Comparison of ENCODE assay signal across 14 cellular contexts in genomic region chr2:237879058-237879430, GRCh38. TPM values are rescaled to one million over a fixed set of nuclear protein-coding genes. Genes with fewer than 3 reads are reported as not detected.
A peak's percentile ranks its signal among the peaks of the same experiment; 100 is the strongest.
DNase-seq lines count a peak whose midpoint lies in the region; ATAC-seq, FAIRE-seq and TF ChIP-seq lines count a peak whose summit lies in the region.
"Had no signal": no experiment of that assay in that cellular context is flagged by ENCODE, and none has a peak within 500 bp of the region (broad histone marks: within the 10 kb centered on the region; RNA-seq: fewer than 3 reads in every experiment).

No MANE protein-coding gene starts in this region.

- H2BK5ac ChIP-seq in mesendoderm (ENCODE audit: low read length) = no peak overlapping the region

- no peak overlapping the region for H4K8ac ChIP-seq in mesendoderm (ENCODE audit: low read depth, low read length)

- no peaks in the 10 kb centered on the region for H3K27me3 ChIP-seq in mammary epithelial cell (ENCODE audit: insufficient read depth, low read length)
- no peaks in the 10 kb centered on the region for H3K27me3 ChIP-seq in mesendoderm (ENCODE audit: insufficient read depth, low read length, poor library complexity)
- H3K27me3 ChIP-seq: Peyer's patch had no signal

- dilution Hi-C loops in mammary epithelial cell (cut with HindIII; ENCODE audit: low sequenced_read_pairs) = no loop called here

- no peaks in the 10 kb centered on the region for H3K79me1 ChIP-seq in mesendoderm (ENCODE audit: low read length)

- no TSS peak for BruUV-seq in mammary epithelial cell (replicated peaks; lab: Mats Ljungman, UMichigan)

- no peak for ATAC-seq in GM21423 (IDR thresholded peaks at IDR 0.05; ENCODE audit: unreplicated experiment)
- ATAC-seq: CD8-positive, alpha-beta T cell had no signal

- no peak overlapping the region for H3K9ac ChIP-seq in mammary epithelial cell (ENCODE audit: insufficient read depth, low read length)
- no peak overlapping the region for H3K9ac ChIP-seq in kidney (ENCODE audit: low read length in 2 of 2)
- no peak overlapping the region for H3K9ac ChIP-seq in mesendoderm (ENCODE audit: low read length)

- H3K4me3 ChIP-seq in mammary epithelial cell (replicated peaks in 1 of 3; ENCODE audit: insufficient read depth in 1 of 3, low read depth in 2 of 3, low read length in 3 of 3) (no peak overlapping the region), kidney (ENCODE audit: low read length in 2 of 2) (no peak overlapping the region), mesendoderm (ENCODE audit: low read length) (no peak overlapping the region)
- H3K4me3 ChIP-seq: Peyer's patch had no signal

- in situ Hi-C loops in mammary epithelial cell (cut with MboI; ENCODE audit: low sequenced_read_pairs in 2 of 2) = no loop called here

- H3K79me2 ChIP-seq in mammary epithelial cell (ENCODE audit: insufficient read depth, low read length) = no peaks in the 10 kb centered on the region
- H3K79me2 ChIP-seq in mesendoderm (ENCODE audit: control insufficient read depth, insufficient read depth, low read length) = no peaks in the 10 kb centered on the region

- DNase-seq in NCI-H1436 (lab: John Stamatoyannopoulos, UW) = peak; percentile 76
- peak; percentile 17 for DNase-seq in mammary epithelial cell
- DNase-seq in kidney = peak; percentile 13
- no peak for DNase-seq in mesendoderm
- no peak for DNase-seq in glomerular visceral epithelial cell (ENCODE audit: extremely low spot score)
- no peak for DNase-seq in retina
- DNase-seq: activated T-cell treated with anti-CD3 and anti-CD28 coated beads for 4 hours; CD8-positive, alpha-beta T cell; MV-4-11 had no signal

- H3K4me1 ChIP-seq in mammary epithelial cell (ENCODE audit: insufficient read depth, low read length) (peaks cover 25% of the 10 kb centered on the region), kidney (ENCODE audit: control insufficient read depth in 1 of 2, insufficient read depth in 1 of 2, low read depth in 1 of 2, low read length in 2 of 2) (no peaks in the 10 kb centered on the region), mesendoderm (ENCODE audit: control insufficient read depth, low read depth, low read length) (no peaks in the 10 kb centered on the region)

- H3K23ac ChIP-seq in mesendoderm (ENCODE audit: low read length) = no peak overlapping the region

- H3K4ac ChIP-seq in mesendoderm (ENCODE audit: low read depth, low read length) = no peak overlapping the region

- H2BK120ac ChIP-seq in mesendoderm (ENCODE audit: low read depth, low read length) = no peak overlapping the region

- H2BK15ac ChIP-seq in mesendoderm (replicated peaks; ENCODE audit: low read depth) = no peak overlapping the region

- CTCF ChIA-PET in mammary epithelial cell (lab: Charles Lee; ENCODE audit: low non-redundant PET) = no interaction called here

- intact Hi-C loops in mammary epithelial cell (cut with micrococcal nuclease) (no loop called here), kidney (cut with DNase I) (no loop called here)

- no peaks in the 10 kb centered on the region for H3K36me3 ChIP-seq in mammary epithelial cell (ENCODE audit: insufficient read depth, low read length)
- H3K36me3 ChIP-seq in kidney (ENCODE audit: control insufficient read depth in 1 of 2, insufficient read depth in 2 of 2, low read length in 2 of 2) = no peaks in the 10 kb centered on the region
- no peaks in the 10 kb centered on the region for H3K36me3 ChIP-seq in mesendoderm (ENCODE audit: control insufficient read depth, insufficient read depth, low read length)
- H3K36me3 ChIP-seq: Peyer's patch had no signal

- no peak for TF ChIP-seq CTCF in C4-2B (conservative IDR thresholded peaks at IDR 0.05)
- no peak for TF ChIP-seq CTCF in mammary epithelial cell (conservative IDR thresholded peaks at IDR 0.05 in 1 of 2, IDR thresholded peaks at IDR 0.05 in 1 of 2; ENCODE audit: extremely low read depth in 1 of 2, insufficient read depth in 1 of 2, low read depth in 1 of 2, low read length in 2 of 2)
- no peak for TF ChIP-seq CTCF in kidney (IDR thresholded peaks at IDR 0.05; ENCODE audit: borderline replicate concordance, extremely low read depth, insufficient read depth)

- H3K9me3 ChIP-seq in mammary epithelial cell (replicated peaks; ENCODE audit: insufficient read depth, low read length) (no peaks in the 10 kb centered on the region), kidney (ENCODE audit: control insufficient read depth in 1 of 2, low read length in 2 of 2) (no peaks in the 10 kb centered on the region)
- H3K9me3 ChIP-seq: Peyer's patch had no signal

- H4K5ac ChIP-seq in mesendoderm (ENCODE audit: low read length) = no peak overlapping the region

- H2AK5ac ChIP-seq in mesendoderm (ENCODE audit: low read length) = no peak overlapping the region

- peak overlapping the region; percentile 25 for H3K4me2 ChIP-seq in mammary epithelial cell (ENCODE audit: insufficient read depth, low read depth, low read length)
- H3K4me2 ChIP-seq in mesendoderm (ENCODE audit: low read length) = no peak overlapping the region

- H3K27ac ChIP-seq in C4-2B (peak overlapping the region; percentile 69), mammary epithelial cell (ENCODE audit: insufficient read depth, low read depth, low read length) (no peak overlapping the region), kidney (ENCODE audit: low read depth in 2 of 2, low read length in 2 of 2) (no peak overlapping the region), mesendoderm (ENCODE audit: low read depth, low read length) (no peak overlapping the region)
- H3K27ac ChIP-seq: HL-60 had no signal

- no peaks in the 10 kb centered on the region for H4K20me1 ChIP-seq in mammary epithelial cell (ENCODE audit: insufficient read depth, low read length)

- no peak overlapping the region for H3K18ac ChIP-seq in mesendoderm (ENCODE audit: low read length)

- WGBS in mammary epithelial cell (ENCODE audit: low coverage, missing lambda C conversion rate) = 76% methylated on average over 5 of the region's 5 CpGs
- no CpG with 5 or more reads among the region's 5 CpGs for WGBS in mesendoderm (ENCODE audit: extremely low coverage, insufficient coverage, low lambda C conversion rate)

- no peak overlapping the region for H3K56ac ChIP-seq in mesendoderm (ENCODE audit: low read length)

- no peak for FAIRE-seq in kidney (lab: Jason Lieb, UNC)
- FAIRE-seq: TTC549 had no signal

- peak overlapping the region; percentile 59 for H2AFZ ChIP-seq in mammary epithelial cell (ENCODE audit: low read depth, low read length)

RNA-seq across cellular contexts. Expression of gene RAMP1, which starts 19.6 kb away (rescaled TPM):
- total RNA-seq in mammary epithelial cell = 1 to 10 TPM in 1 of 2 donors, not detected in 1; 3.7 TPM
- polyA plus RNA-seq in mammary epithelial cell = 2.6 TPM
- polyA minus RNA-seq in mammary epithelial cell = not detected
- total RNA-seq in kidney = 8.8 TPM
- polyA plus RNA-seq in kidney (ENCODE audit: insufficient read depth, low read depth, low replicate concordance) = 17.3 TPM
- polyA plus RNA-seq in mesendoderm (2013, experiment 1 of 2) = 1.1 TPM
- polyA plus RNA-seq in mesendoderm (2013, experiment 2 of 2) = 0.56 TPM
- total RNA-seq: CD8-positive, alpha-beta T cell had no signal

Comparison
In these comparisons a context has a peak if more than half of its experiments do, and no peak if none do; other contexts are left out.
1. DNase-seq: peak in NCI-H1436 (single experiment), mammary epithelial cell (single experiment) and kidney (single experiment); none in mesendoderm (single experiment), glomerular visceral epithelial cell (single experiment) and retina (single experiment).